In genomic region chr4:34105311-34105710, GRCh38 we compare ENCODE assay signal across 18 cellular contexts.
"Had no signal": no experiment of that assay in that cellular context is flagged by ENCODE, and none has a peak within 500 bp of the region (broad histone marks: within the 10 kb centered on the region; RNA-seq: fewer than 3 reads in every experiment).

No MANE protein-coding gene starts in this region.

- H3K27ac ChIP-seq: right atrium auricular region, suprapubic skin, upper lobe of left lung had no signal

- H3K9me3 ChIP-seq: right atrium auricular region, suprapubic skin, upper lobe of left lung had no signal

- H3K36me3 ChIP-seq: right atrium auricular region, suprapubic skin, upper lobe of left lung had no signal

- ATAC-seq: activated naive CD4-positive, alpha-beta T cell treated with anti-CD3 and anti-CD28 coated beads, Interleukin-2, amount 50 U/mL, for 72 hours; activated T-cell treated with anti-CD3 and anti-CD28 coated beads, Interleukin-2, amount 50 U/mL, for 72 hours; natural killer cell treated with Interleukin-12 subunit alpha and Interleukin-12 subunit beta and Interleukin-15 and Interleukin-18, amount 100 ng/mL, for 72 hours; stimulated activated naive CD8-positive, alpha-beta T cell treated with anti-CD3 and anti-CD28 coated beads, Interleukin-15, Interleukin-2, amounts not matched to agents 100 U/mL and 50 U/mL, for 24 hours had no signal

- H3K4me3 ChIP-seq: right atrium auricular region, suprapubic skin, upper lobe of left lung had no signal

- H3K27me3 ChIP-seq: right atrium auricular region, suprapubic skin, upper lobe of left lung had no signal

- H3K4me1 ChIP-seq: right atrium auricular region, suprapubic skin, upper lobe of left lung had no signal

- DNase-seq: activated CD4-positive, alpha-beta T cell treated with anti-CD3 and anti-CD28 coated beads, Interleukin-2, amount 10 ng/mL, durations not matched to agents 24 days and 14 days; activated CD4-positive, CD25-positive, alpha-beta regulatory T cell; activated CD8-positive, alpha-beta memory T cell treated with anti-CD3 and anti-CD28 coated beads, Interleukin-2, amount 50 U/mL, for 48 hours; activated gamma-delta T cell; activated T-cell treated with anti-CD3 and anti-CD28 coated beads, Interleukin-2, amount 50 U/mL, for 72 hours; foreskin melanocyte; mesendoderm; posterior cingulate gyrus; small intestine; stimulated activated CD4-positive, alpha-beta T cell treated with anti-CD3 and anti-CD28 coated beads, Interleukin-4, amount 100 ng/mL, for 24 hours; stimulated activated CD8-positive, alpha-beta memory T cell treated with anti-CD3 and anti-CD28 coated beads, Interleukin-4, amount 100 ng/mL, for 48 hours; stimulated activated naive CD8-positive, alpha-beta T cell treated with anti-CD3 and anti-CD28 coated beads, Interleukin-15, Interleukin-2, amounts not matched to agents 100 U/mL and 50 U/mL, for 24 hours; SW 1271; upper lobe of left lung had no signal
